30 cellular contexts compared by ENCODE assay signal in the genomic region with DNA sequence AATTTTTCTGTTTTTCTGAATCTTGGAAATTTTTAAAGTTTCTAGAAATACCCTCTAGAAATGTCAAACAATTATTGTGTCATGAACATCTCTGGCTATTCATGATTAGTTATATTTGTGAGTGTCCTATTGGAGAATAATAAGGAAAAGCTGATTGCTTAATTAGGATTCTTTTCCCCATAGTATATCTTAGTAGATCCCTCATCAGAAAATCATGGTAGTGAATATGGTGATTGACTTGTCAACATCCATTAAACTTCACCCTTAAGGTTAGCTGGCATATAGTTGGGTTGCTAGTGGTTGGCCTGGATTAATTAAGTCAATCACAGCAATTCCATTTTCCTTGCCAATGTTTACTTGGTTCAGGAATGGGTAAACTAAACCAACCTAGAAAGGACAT.
"Had no signal": no experiment of that assay in that cellular context is flagged by ENCODE, and none has a peak within 500 bp of the region (broad histone marks: within the 10 kb centered on the region; RNA-seq: fewer than 3 reads in every experiment).

No MANE protein-coding gene starts in this region.

- H3K36me3 ChIP-seq: ascending aorta, cardiac muscle cell had no signal

- FAIRE-seq: bronchial epithelial cell, TTC549 had no signal

- H3K9me3 ChIP-seq: ascending aorta had no signal

- H3K4me1 ChIP-seq: ascending aorta had no signal

- DNase-seq: activated B cell treated with CpG ODN at 0.5 μM for 24 hours; activated CD4-positive, alpha-beta memory T cell treated with anti-CD3 and anti-CD28 coated beads, Interleukin-2, amount 10 ng/mL, durations not matched to agents 7 days and 5 days; activated CD4-positive, alpha-beta T cell treated with anti-CD3 and anti-CD28 coated beads for 4 hours; activated CD4-positive, alpha-beta T cell treated with anti-CD3 and anti-CD28 coated beads, Interleukin-2, amount 10 ng/mL, durations not matched to agents 7 days and 5 days; activated CD4-positive, alpha-beta T cell treated with anti-CD3 and anti-CD28 coated beads, Interleukin-2, amount 50 U/mL, for 48 hours; activated CD4-positive, CD25-positive, alpha-beta regulatory T cell treated with anti-CD3 and anti-CD28 coated beads, Interleukin-2, amount 50 U/mL, for 72 hours; activated CD8-positive, alpha-beta memory T cell treated with anti-CD3 and anti-CD28 coated beads for 24 hours; activated CD8-positive, alpha-beta memory T cell treated with anti-CD3 and anti-CD28 coated beads, Interleukin-2, amount 10 ng/mL, durations not matched to agents 7 days and 5 days; activated CD8-positive, alpha-beta memory T cell treated with anti-CD3 and anti-CD28 coated beads, Interleukin-2, amount 50 U/mL, for 48 hours; activated CD8-positive, alpha-beta T cell treated with anti-CD3 and anti-CD28 coated beads, Interleukin-2, amount 10 ng/mL, durations not matched to agents 7 days and 5 days; activated effector memory CD4-positive, alpha-beta T cell treated with Interleukin-2 at 50 U/mL for 16 hours; activated gamma-delta T cell; activated naive CD4-positive, alpha-beta T cell treated with anti-CD3 and anti-CD28 coated beads, Interleukin-2, amount 10 ng/mL, durations not matched to agents 7 days and 5 days; activated naive CD4-positive, alpha-beta T cell treated with Interleukin-2 at 50 U/mL for 16 hours; activated naive CD8-positive, alpha-beta T cell treated with anti-CD3 and anti-CD28 coated beads, Interleukin-2, amount 10 ng/mL, durations not matched to agents 7 days and 5 days; activated naive CD8-positive, alpha-beta T cell treated with anti-CD3 and anti-CD28 coated beads, Interleukin-2, amount 50 U/mL, for 24 hours; activated T-cell treated with anti-CD3 and anti-CD28 coated beads, Interleukin-2, amount 50 U/mL, for 24 hours; activated T-cell treated with anti-CD3 and anti-CD28 coated beads, Interleukin-2, amount 50 U/mL, for 48 hours; amygdala; anterior cingulate cortex; caudate nucleus; cerebellar nuclear complex; T-helper 1 cell; T-helper 2 cell; T1000 had no signal

- H3K27me3 ChIP-seq: ascending aorta, cardiac muscle cell had no signal

- H3K4me3 ChIP-seq: ascending aorta, cardiac muscle cell had no signal

- H3K27ac ChIP-seq: ascending aorta, cardiac muscle cell, VCaP had no signal
